ENCODE assay signal across 8 cellular contexts in the genomic region with DNA sequence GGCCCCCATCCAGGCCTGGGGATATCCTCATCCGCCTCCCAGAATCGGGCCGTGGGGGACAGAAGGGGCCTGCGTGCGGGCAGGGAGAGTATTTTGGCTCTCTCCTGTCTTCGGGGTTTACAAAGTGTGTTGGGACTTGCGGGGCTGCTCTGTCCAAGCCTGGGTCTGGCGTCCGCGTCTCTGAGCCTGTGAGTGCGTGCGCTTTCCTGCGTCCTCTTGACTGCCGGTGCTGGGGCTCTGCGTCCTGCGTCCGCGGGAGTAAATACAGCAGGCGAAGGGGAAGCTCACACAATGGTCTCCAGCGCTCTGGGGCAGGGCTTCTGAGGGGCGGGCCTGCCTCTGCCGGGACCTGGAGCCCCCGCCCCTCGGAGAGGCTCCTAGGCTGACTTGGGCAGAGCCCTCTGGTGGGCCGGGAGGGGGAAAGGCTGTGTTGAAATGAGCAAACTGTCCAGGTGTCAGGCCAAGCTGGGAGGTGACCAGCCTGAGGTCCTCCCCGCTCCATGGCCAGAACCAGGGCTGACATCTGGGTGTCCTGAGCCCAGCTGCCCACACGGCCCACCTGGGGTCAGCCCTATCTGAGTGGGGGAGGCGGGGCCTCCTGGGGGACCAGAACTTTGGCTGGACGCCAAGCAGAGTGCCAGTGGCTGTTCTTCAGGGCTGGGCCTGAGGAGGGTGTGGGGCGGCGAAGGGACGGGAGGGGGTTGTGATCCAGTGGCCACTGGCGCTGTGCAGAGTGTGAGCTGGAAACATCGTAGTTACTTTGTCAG.
DNase-seq lines count a peak whose midpoint lies in the region; ATAC-seq and TF ChIP-seq lines count a peak whose summit lies in the region.

No MANE protein-coding gene starts in this region.

- H3K9me3 ChIP-seq in Panc1 (ENCODE audit: control insufficient read depth, insufficient read depth, low read depth, low read length): no peaks in the 10 kb centered on the region
- H3K9me3 ChIP-seq in neutrophil: no peaks in the 10 kb centered on the region
- H3K9me3 ChIP-seq in thymus (ENCODE audit: control insufficient read depth): no peaks in the 10 kb centered on the region

- H3K9me3 Mint-ChIP-seq in activated naive CD4-positive, alpha-beta T cell treated with anti-CD3 and anti-CD28 coated beads, Interleukin-2, amount 50 U/mL, for 72 hours: no peaks in the 10 kb centered on the region

- CTCF ChIA-PET in Panc1 (lab: Charles Lee): no interaction called here

- peak overlapping the region; percentile 44 to 90 for H3K27ac Mint-ChIP-seq in activated naive CD4-positive, alpha-beta T cell treated with anti-CD3 and anti-CD28 coated beads, Interleukin-2, amount 50 U/mL, for 72 hours

- BruUV-seq in Panc1 (replicated peaks; lab: Mats Ljungman, UMichigan): no TSS peak

- POLR2A ChIA-PET in Panc1 (lab: Charles Lee): no interaction called here

- ATAC-seq in Panc1 (peak; percentile 20), GM21515 (IDR thresholded peaks at IDR 0.05; ENCODE audit: unreplicated experiment) (no peak), HG03097 (IDR thresholded peaks at IDR 0.05; ENCODE audit: low FRiP score, unreplicated experiment) (no peak)
- ATAC-seq in activated naive CD4-positive, alpha-beta T cell treated with anti-CD3 and anti-CD28 coated beads, Interleukin-2, amount 50 U/mL, for 72 hours: peak; percentile 42 to 83

- H3K27ac ChIP-seq in Panc1 (ENCODE audit: low read length): peak overlapping the region; percentile 90
- peak overlapping the region; percentile 91 for H3K27ac ChIP-seq in neutrophil
- H3K27ac ChIP-seq in thymus (ENCODE audit: low read depth): peak overlapping the region; percentile 88

- H3K4me3 ChIP-seq in Panc1 (ENCODE audit: low read depth in 2 of 2, low read length in 2 of 2) (peak overlapping the region; percentile 50 to 54), neutrophil (ENCODE audit: low read depth in 1 of 2, low read length in 1 of 2) (peak overlapping the region; percentile 86 to 90), thymus (ENCODE audit: low read length) (peak overlapping the region; percentile 66)

- H3K27me3 ChIP-seq in Panc1 (ENCODE audit: control insufficient read depth, insufficient read depth, low read length) (no peaks in the 10 kb centered on the region), neutrophil (no peaks in the 10 kb centered on the region), thymus (ENCODE audit: control insufficient read depth, insufficient read depth) (no peaks in the 10 kb centered on the region)

- TF ChIP-seq CTCF in Panc1 (IDR thresholded peaks at IDR 0.05): no peak
- peak; percentile 34 for TF ChIP-seq CTCF in neutrophil (IDR thresholded peaks at IDR 0.05)

- H3K4me1 ChIP-seq in Panc1 (ENCODE audit: control insufficient read depth, insufficient read depth, low read length) (peaks cover 90% of the 10 kb centered on the region), neutrophil (ENCODE audit: control insufficient read depth in 1 of 2, insufficient read depth in 1 of 2, low read depth in 1 of 2, low read length in 1 of 2) (peaks cover 44 to 45% of the 10 kb centered on the region in 2 experiments), thymus (ENCODE audit: control insufficient read depth, insufficient read depth, low read length) (peaks cover 54% of the 10 kb centered on the region)

- 6% methylated on average over 34 of the region's 34 CpGs for WGBS in thymus

- H3K36me3 ChIP-seq in Panc1 (ENCODE audit: control insufficient read depth, insufficient read depth, low read length) (no peaks in the 10 kb centered on the region), neutrophil (no peaks in the 10 kb centered on the region), thymus (ENCODE audit: control insufficient read depth, insufficient read depth) (no peaks in the 10 kb centered on the region)

- intact Hi-C loops in Panc1 (cut with micrococcal nuclease; ENCODE audit: unreplicated experiment): no loop called here

- DNase-seq in GM19238 (ENCODE audit: insufficient read length, low spot score): peak; percentile 92
- DNase-seq in Panc1 (ENCODE audit: low read depth, low spot score): no peak
- DNase-seq in activated naive CD4-positive, alpha-beta T cell treated with anti-CD3 and anti-CD28 coated beads, Interleukin-2, amount 50 U/mL, for 72 hours (ENCODE audit: low spot score in 2 of 2): peak in 1 of 2 donors; percentile 82
- DNase-seq in globus pallidus (ENCODE audit: low spot score): peak; percentile 33

- in situ Hi-C loops in Panc1 (cut with HindIII; ENCODE audit: low pct_unique_long_range_greater_than_20kb, low sequenced_read_pairs): no loop called here

- peaks cover 0 to 18% of the 10 kb centered on the region in 2 donors for H3K36me3 Mint-ChIP-seq in activated naive CD4-positive, alpha-beta T cell treated with anti-CD3 and anti-CD28 coated beads, Interleukin-2, amount 50 U/mL, for 72 hours

Comparison
In these comparisons a context has a peak if more than half of its experiments do, and no peak if none do; other contexts are left out.
1. ATAC-seq: peak in Panc1 (single experiment) and activated naive CD4-positive, alpha-beta T cell treated with anti-CD3 and anti-CD28 coated beads, Interleukin-2, amount 50 U/mL, for 72 hours (2 of 2); none in GM21515 (single experiment) and HG03097 (single experiment).
2. Peak in every context shown above with its lines, with median percentiles within 50 percentile points of each other: H3K27ac ChIP-seq and H3K4me3 ChIP-seq.